ENCODE assay signal across 11 cellular contexts in genomic region chr12:89389755-89390661, GRCh38. TPM values are rescaled to one million over a fixed set of nuclear protein-coding genes. Genes with fewer than 3 reads are reported as not detected.
DNase-seq lines count a peak whose midpoint lies in the region; ATAC-seq and TF ChIP-seq lines count a peak whose summit lies in the region.
"Had no signal": no experiment of that assay in that cellular context is flagged by ENCODE, and none has a peak within 500 bp of the region (broad histone marks: within the 10 kb centered on the region; RNA-seq: fewer than 3 reads in every experiment).

No MANE protein-coding gene starts in this region.

- H3K27ac Mint-ChIP-seq in activated CD4-positive, alpha-beta T cell treated with anti-CD3 and anti-CD28 coated beads for 36 hours: no peak overlapping the region
- H3K27ac Mint-ChIP-seq: H9 had no signal

- H3K9ac ChIP-seq in IMR-90 (ENCODE audit: low read depth, low read length) (no peak overlapping the region), skeletal muscle satellite cell (ENCODE audit: low read depth, low read length) (no peak overlapping the region)

- peaks cover 12% of the 10 kb centered on the region for H3K4me1 ChIP-seq in IMR-90 (ENCODE audit: control insufficient read depth, insufficient read depth, low read length)
- H3K4me1 ChIP-seq in heart left ventricle: peaks cover 0 to 64% (median 30%) of the 10 kb centered on the region in 12 donors
- H3K4me1 ChIP-seq in skeletal muscle satellite cell (ENCODE audit: control insufficient read depth, insufficient read depth, low read length): peaks cover 26% of the 10 kb centered on the region
- H3K4me1 ChIP-seq in breast epithelium: peaks cover 4 to 11% of the 10 kb centered on the region in 2 donors

- H4K8ac ChIP-seq in IMR-90 (ENCODE audit: low read depth in 2 of 2, low read length in 2 of 2): peak overlapping the region; percentile 48 to 86

- H3K14ac ChIP-seq in IMR-90 (replicated peaks; ENCODE audit: low read depth, low read length): peak overlapping the region; percentile 74

- peaks cover 12% of the 10 kb centered on the region for H3K9me1 ChIP-seq in IMR-90 (ENCODE audit: insufficient read depth, low read length)

- H3K9me3 ChIP-seq in IMR-90 (ENCODE audit: control insufficient read depth, insufficient read depth, low read length) (no peaks in the 10 kb centered on the region), heart left ventricle (no peaks in the 10 kb centered on the region), skeletal muscle satellite cell (replicated peaks; ENCODE audit: low read length) (no peaks in the 10 kb centered on the region), breast epithelium (no peaks in the 10 kb centered on the region)
- H3K9me3 ChIP-seq: tibial artery had no signal

- H3K27me3 Mint-ChIP-seq in activated CD4-positive, alpha-beta T cell treated with anti-CD3 and anti-CD28 coated beads for 36 hours: no peaks in the 10 kb centered on the region
- H3K27me3 Mint-ChIP-seq in activated T-cell treated with anti-CD3 and anti-CD28 coated beads, Interleukin-2, amount 50 U/mL, for 4 hours (ENCODE audit: low read depth): no peaks in the 10 kb centered on the region

- dilution Hi-C loops in IMR-90 (cut with HindIII; ENCODE audit: low sequenced_read_pairs, unreplicated experiment): no loop called here

- POLR2A ChIA-PET in activated CD4-positive, alpha-beta T cell treated with anti-CD3 and anti-CD28 coated beads for 36 hours (lab: Charles Lee): no interaction called here
- POLR2A ChIA-PET in IMR-90 (lab: Charles Lee; ENCODE audit: unreplicated experiment): no interaction called here

- TF ChIP-seq CTCF in IMR-90 (conservative IDR thresholded peaks at IDR 0.05; ENCODE audit: low read depth, low read length) (no peak), heart left ventricle (IDR thresholded peaks at IDR 0.05) (no peak), breast epithelium (IDR thresholded peaks at IDR 0.05) (peak in 1 of 3 donors; percentile 9)

- H3K9me3 Mint-ChIP-seq in activated CD4-positive, alpha-beta T cell treated with anti-CD3 and anti-CD28 coated beads for 36 hours (ENCODE audit: low read depth): no peaks in the 10 kb centered on the region
- H3K9me3 Mint-ChIP-seq in activated T-cell treated with anti-CD3 and anti-CD28 coated beads, Interleukin-2, amount 50 U/mL, for 4 hours: no peaks in the 10 kb centered on the region
- H3K9me3 Mint-ChIP-seq: H9 had no signal

- 0 out of 4 replicates have a peak, but pooled peaks cover 0 to 5% of the 10 kb centered on the region in 2 experiments for H3K79me1 ChIP-seq in IMR-90 (ENCODE audit: low read depth in 1 of 2, low read length in 2 of 2)

- no peak overlapping the region for H2AK9ac ChIP-seq in IMR-90 (replicated peaks; ENCODE audit: low read depth, low read length, poor library complexity)

- DNase-seq in activated CD4-positive, alpha-beta T cell treated with anti-CD3 and anti-CD28 coated beads for 36 hours: peak; percentile 36
- DNase-seq in activated CD4-positive, alpha-beta T cell treated with anti-CD3 and anti-CD28 coated beads, Interleukin-2, amount 50 U/mL, for 4 hours: no peak
- peak; percentile 54 for DNase-seq in IMR-90
- no peak for DNase-seq in heart left ventricle
- no peak for DNase-seq in AG08396 (ENCODE audit: low spot score)
- DNase-seq in activated T-cell treated with anti-CD3 and anti-CD28 coated beads, Interleukin-2, amount 50 U/mL, for 4 hours: no peak
- no peak for DNase-seq in breast epithelium (ENCODE audit: low spot score in 2 of 2)
- DNase-seq: amniotic stem cell, H9 had no signal

- peak overlapping the region; percentile 0; the same call in 1 of the 2 replicates for H4K91ac ChIP-seq in IMR-90 (ENCODE audit: insufficient read depth, low read depth, low read length)

- H4K20me1 ChIP-seq in IMR-90 (ENCODE audit: insufficient read depth, low read length): no peaks in the 10 kb centered on the region

- peak overlapping the region; percentile 65 for H2BK5ac ChIP-seq in IMR-90 (ENCODE audit: low read depth, low read length, poor library complexity, severe bottlenecking)

- peak overlapping the region; percentile 21; the same call in 1 of the 2 replicates for H3K4ac ChIP-seq in IMR-90 (ENCODE audit: low read depth, low read length)

- H3K56ac ChIP-seq in IMR-90 (ENCODE audit: extremely low read depth, insufficient read depth, low read length): no peak overlapping the region; the same call in 1 of the 2 replicates

- H2AFZ ChIP-seq in IMR-90 (replicated peaks; ENCODE audit: low read length, poor library complexity): no peak overlapping the region

- no peak for TF ChIP-seq RAD21 in IMR-90 (IDR thresholded peaks at IDR 0.05; ENCODE audit: low read length)

- peak overlapping the region; percentile 82; the same call in 1 of the 2 replicates for H2BK120ac ChIP-seq in IMR-90 (ENCODE audit: low read depth, low read length)

- H2BK20ac ChIP-seq in IMR-90 (ENCODE audit: low read depth, low read length): peak overlapping the region; percentile 82; the same call in 1 of the 2 replicates

- H3K23ac ChIP-seq in IMR-90 (ENCODE audit: low read depth, low read length): peak overlapping the region; percentile 76

- WGBS in IMR-90 (ENCODE audit: extremely low coverage in 2 of 2, insufficient read length in 1 of 2), 2 experiments: no CpG with 5 or more reads among the region's 6 CpGs
- WGBS in heart left ventricle, 4 donors: 39 to 48% (median 41%) methylated on average over 6 of the region's 6 CpGs

- H4K5ac ChIP-seq in IMR-90 (ENCODE audit: low read depth, low read length): no peak overlapping the region

- no peak overlapping the region for H3K4me3 ChIP-seq in IMR-90 (ENCODE audit: insufficient read depth, low read depth, low read length)
- H3K4me3 ChIP-seq in heart left ventricle: no peak overlapping the region
- H3K4me3 ChIP-seq in skeletal muscle satellite cell (ENCODE audit: low read length): no peak overlapping the region
- no peak overlapping the region for H3K4me3 ChIP-seq in breast epithelium
- H3K4me3 ChIP-seq: tibial artery had no signal

- in situ Hi-C loops in IMR-90 (cut with MboI; ENCODE audit: low sequenced_read_pairs): no loop called here

- peaks cover 22% of the 10 kb centered on the region for H3K4me1 Mint-ChIP-seq in activated CD4-positive, alpha-beta T cell treated with anti-CD3 and anti-CD28 coated beads for 36 hours
- H3K4me1 Mint-ChIP-seq in activated T-cell treated with anti-CD3 and anti-CD28 coated beads, Interleukin-2, amount 50 U/mL, for 4 hours (ENCODE audit: low read depth): peaks cover 17% of the 10 kb centered on the region

- H3K18ac ChIP-seq in IMR-90 (ENCODE audit: low read depth, low read length): peak overlapping the region; percentile 84; the same call in 1 of the 2 replicates

- no peak overlapping the region for H3K27ac ChIP-seq in IMR-90 (ENCODE audit: insufficient read depth, low read length)
- peak overlapping the region; percentile 32 to 80 (median 68) for H3K27ac ChIP-seq in heart left ventricle
- peak overlapping the region in 1 of 2 donors; percentile 78 for H3K27ac ChIP-seq in breast epithelium
- H3K27ac ChIP-seq: tibial artery had no signal

- TF ChIP-seq POLR2A in IMR-90 (IDR thresholded peaks at IDR 0.05; ENCODE audit: low read depth, low read length) (no peak), heart left ventricle (IDR thresholded peaks at IDR 0.05) (no peak), breast epithelium (IDR thresholded peaks at IDR 0.05) (no peak)

- peak overlapping the region; percentile 86; the same call in 1 of the 3 replicates for H2BK15ac ChIP-seq in IMR-90 (ENCODE audit: low read depth, low read length)

- H3K36me3 ChIP-seq in IMR-90 (ENCODE audit: control insufficient read depth, insufficient read depth, low read length) (no peaks in the 10 kb centered on the region), heart left ventricle (no peaks in the 10 kb centered on the region), skeletal muscle satellite cell (ENCODE audit: insufficient read depth, low read length) (no peaks in the 10 kb centered on the region), breast epithelium (no peaks in the 10 kb centered on the region)
- H3K36me3 ChIP-seq: tibial artery had no signal

- intact Hi-C loops in activated CD4-positive, alpha-beta T cell treated with anti-CD3 and anti-CD28 coated beads for 36 hours (cut with DNase I, micrococcal nuclease): no loop called here
- intact Hi-C loops in IMR-90 (cut with micrococcal nuclease) (no loop called here), heart left ventricle (cut with DNase I) (loop anchor here in 6 of 10 donors (2.0 to 10.0 kb wide), 4 partner anchors 37 to 65 kb away; partner anchors contain the start of gene DUSP6 (in 4 of the 6)), breast epithelium (cut with DNase I; ENCODE audit: low total_unique reads) (no loop called here)

- ATAC-seq in activated CD4-positive, alpha-beta T cell treated with anti-CD3 and anti-CD28 coated beads for 36 hours: peak; percentile 29
- ATAC-seq in IMR-90 (ENCODE audit: low read depth) (peak; percentile 24), heart left ventricle (peak; percentile 82 to 87 (median 85))
- ATAC-seq in activated T-cell treated with anti-CD3 and anti-CD28 coated beads, Interleukin-2, amount 50 U/mL, for 4 hours: no peak

- no peaks in the 10 kb centered on the region for H3K36me3 Mint-ChIP-seq in activated CD4-positive, alpha-beta T cell treated with anti-CD3 and anti-CD28 coated beads for 36 hours (ENCODE audit: low read depth)
- H3K36me3 Mint-ChIP-seq in activated T-cell treated with anti-CD3 and anti-CD28 coated beads, Interleukin-2, amount 50 U/mL, for 4 hours (ENCODE audit: insufficient read depth): peaks cover 2% of the 10 kb centered on the region

- CTCF ChIA-PET in activated CD4-positive, alpha-beta T cell treated with anti-CD3 and anti-CD28 coated beads for 36 hours (lab: Charles Lee): interaction anchor here (0.6 to 1.0 kb wide), 2 partner anchors 12 to 15 kb away, joined by 3 read pairs; no protein-coding TSS in a partner anchor
- CTCF ChIA-PET in IMR-90 (lab: Yijun Ruan, JAX): no interaction called here

- no peaks in the 10 kb centered on the region for H3K27me3 ChIP-seq in IMR-90 (ENCODE audit: control insufficient read depth, insufficient read depth, low read length)
- H3K27me3 ChIP-seq in heart left ventricle: no peaks in the 10 kb centered on the region
- no peaks in the 10 kb centered on the region for H3K27me3 ChIP-seq in skeletal muscle satellite cell (ENCODE audit: control insufficient read depth, insufficient read depth, low read length)
- no peaks in the 10 kb centered on the region for H3K27me3 ChIP-seq in breast epithelium
- H3K27me3 ChIP-seq: tibial artery had no signal

- BruUV-seq in IMR-90 (replicated peaks; lab: Mats Ljungman, UMichigan): no TSS peak

- no peak overlapping the region for H2AK5ac ChIP-seq in IMR-90 (ENCODE audit: low read depth, low read length)

- H3K4me3 Mint-ChIP-seq in activated CD4-positive, alpha-beta T cell treated with anti-CD3 and anti-CD28 coated beads for 36 hours: no peak overlapping the region
- no peak overlapping the region for H3K4me3 Mint-ChIP-seq in activated T-cell treated with anti-CD3 and anti-CD28 coated beads, Interleukin-2, amount 50 U/mL, for 4 hours
- H3K4me3 Mint-ChIP-seq: H9 had no signal

- no peak overlapping the region for H3K4me2 ChIP-seq in IMR-90 (ENCODE audit: low read depth, low read length)
- peak overlapping the region; percentile 53 for H3K4me2 ChIP-seq in skeletal muscle satellite cell (ENCODE audit: low read length)

RNA-seq across cellular contexts. Expression of gene DUSP6, which starts 37.7 kb away (rescaled TPM):
- 10 to 100 TPM; 49.9 to 60.9 TPM for total RNA-seq in activated CD4-positive, alpha-beta T cell treated with anti-CD3 and anti-CD28 coated beads for 36 hours
- total RNA-seq in IMR-90 (2012; rRNA removed) (70.1 and 78.6 TPM in 2 replicates), heart left ventricle (10 to 100 TPM; 11.4 to 66.7 (median 24.5) TPM), breast epithelium (10 to 100 TPM; 53.8 to 97.5 (median 88.8) TPM)
- polyA plus RNA-seq in IMR-90 (2012; rRNA removed) (38.5 and 59.0 TPM in 2 replicates), heart left ventricle (10 to 100 TPM in 1 of 2 donors, 1 to 10 TPM in 1; 4.8 to 20.3 TPM)
- polyA plus RNA-seq in IMR-90 (2012; cell fraction: cytosol; rRNA removed): 16.4 and 21.0 TPM in 2 replicates
- polyA plus RNA-seq in IMR-90 (2012; cell fraction: nucleus; rRNA removed; ENCODE audit: low replicate concordance): 213 and 221 TPM in 2 replicates
- total RNA-seq in skeletal muscle satellite cell (2012; rRNA removed): 161 and 205 TPM in 2 replicates
- total RNA-seq in activated T-cell treated with anti-CD3 and anti-CD28 coated beads, Interleukin-2, amount 50 U/mL, for 4 hours: 100 to 1,000 TPM in 1 of 3 donors, 10 to 100 TPM in 2; 73.6 to 114 (median 74.4) TPM

Comparison
In these comparisons a context has a peak if more than half of its experiments do, and no peak if none do; other contexts are left out.
1. DNase-seq: peak in activated CD4-positive, alpha-beta T cell treated with anti-CD3 and anti-CD28 coated beads for 36 hours (single experiment) and IMR-90 (single experiment); none in activated CD4-positive, alpha-beta T cell treated with anti-CD3 and anti-CD28 coated beads, Interleukin-2, amount 50 U/mL, for 4 hours (0 of 2), heart left ventricle (0 of 5), AG08396 (single experiment), activated T-cell treated with anti-CD3 and anti-CD28 coated beads, Interleukin-2, amount 50 U/mL, for 4 hours (single experiment) and breast epithelium (0 of 2).
2. ATAC-seq: peak in activated CD4-positive, alpha-beta T cell treated with anti-CD3 and anti-CD28 coated beads for 36 hours (single experiment), IMR-90 (single experiment) and heart left ventricle (4 of 4); none in activated T-cell treated with anti-CD3 and anti-CD28 coated beads, Interleukin-2, amount 50 U/mL, for 4 hours (0 of 2).
3. intact Hi-C loops: an anchor here in heart left ventricle (2.0 to 10.0 kb wide); none called in activated CD4-positive, alpha-beta T cell treated with anti-CD3 and anti-CD28 coated beads for 36 hours, IMR-90 and breast epithelium.